7 cellular contexts compared by ENCODE assay signal in genomic region chr5:170809551-170809950, GRCh38. TPM values are rescaled to one million over a fixed set of nuclear protein-coding genes. Genes with fewer than 3 reads are reported as not detected.
DNase-seq lines count a peak whose midpoint lies in the region; ATAC-seq and TF ChIP-seq lines count a peak whose summit lies in the region.

No MANE protein-coding gene starts in this region.

- peak; percentile 34 for TF ChIP-seq CTCF in GM10266 (IDR thresholded peaks at IDR 0.05; ENCODE audit: control insufficient read depth, insufficient read depth, low read depth, missing control alignments)
- TF ChIP-seq CTCF in nephron (IDR thresholded peaks at IDR 0.05; ENCODE audit: unreplicated experiment in 3 of 3) = peak; percentile 19 to 39 (median 28)

- H3K4me1 Mint-ChIP-seq in nephron = no peaks in the 10 kb centered on the region
- no peaks in the 10 kb centered on the region for H3K4me1 Mint-ChIP-seq in activated naive CD8-positive, alpha-beta T cell treated with anti-CD3 and anti-CD28 coated beads, Interleukin-2, amount 50 U/mL, for 24 hours
- no peaks in the 10 kb centered on the region for H3K4me1 Mint-ChIP-seq in activated CD8-positive, alpha-beta T cell treated with anti-CD3 and anti-CD28 coated beads, Interleukin-2, amount 10 ng/mL, durations not matched to agents 7 days and 5 days (ENCODE audit: low read depth)

- DNase-seq in GM10266 (ENCODE audit: extremely low spot score) (no peak), NCI-H2081 (lab: John Stamatoyannopoulos, UW) (peak; percentile 37 to 38), cerebellar cortex (ENCODE audit: low spot score) (peak; percentile 60), NCI-H1048 (lab: John Stamatoyannopoulos, UW) (no peak)
- no peak for DNase-seq in activated naive CD8-positive, alpha-beta T cell treated with anti-CD3 and anti-CD28 coated beads, Interleukin-2, amount 50 U/mL, for 24 hours
- no peak for DNase-seq in activated CD8-positive, alpha-beta T cell treated with anti-CD3 and anti-CD28 coated beads, Interleukin-2, amount 10 ng/mL, durations not matched to agents 7 days and 5 days

- no peak overlapping the region for H3K27ac Mint-ChIP-seq in nephron
- H3K27ac Mint-ChIP-seq in activated naive CD8-positive, alpha-beta T cell treated with anti-CD3 and anti-CD28 coated beads, Interleukin-2, amount 50 U/mL, for 24 hours = no peak overlapping the region
- no peak overlapping the region for H3K27ac Mint-ChIP-seq in activated CD8-positive, alpha-beta T cell treated with anti-CD3 and anti-CD28 coated beads, Interleukin-2, amount 10 ng/mL, durations not matched to agents 7 days and 5 days

- CTCF ChIA-PET in activated CD8-positive, alpha-beta T cell treated with anti-CD3 and anti-CD28 coated beads, Interleukin-2, amount 10 ng/mL, durations not matched to agents 7 days and 5 days (lab: Charles Lee) = no interaction called here

- ATAC-seq in activated naive CD8-positive, alpha-beta T cell treated with anti-CD3 and anti-CD28 coated beads, Interleukin-2, amount 50 U/mL, for 24 hours = no peak
- no peak for ATAC-seq in activated CD8-positive, alpha-beta T cell treated with anti-CD3 and anti-CD28 coated beads, Interleukin-2, amount 10 ng/mL, durations not matched to agents 7 days and 5 days

- H3K4me3 Mint-ChIP-seq in nephron = no peak overlapping the region
- H3K4me3 Mint-ChIP-seq in activated naive CD8-positive, alpha-beta T cell treated with anti-CD3 and anti-CD28 coated beads, Interleukin-2, amount 50 U/mL, for 24 hours = no peak overlapping the region
- H3K4me3 Mint-ChIP-seq in activated CD8-positive, alpha-beta T cell treated with anti-CD3 and anti-CD28 coated beads, Interleukin-2, amount 10 ng/mL, durations not matched to agents 7 days and 5 days = no peak overlapping the region

- POLR2A ChIA-PET in activated CD8-positive, alpha-beta T cell treated with anti-CD3 and anti-CD28 coated beads, Interleukin-2, amount 10 ng/mL, durations not matched to agents 7 days and 5 days (lab: Charles Lee) = no interaction called here

- H3K36me3 Mint-ChIP-seq in nephron (ENCODE audit: low read depth) = no peaks in the 10 kb centered on the region
- no peaks in the 10 kb centered on the region for H3K36me3 Mint-ChIP-seq in activated naive CD8-positive, alpha-beta T cell treated with anti-CD3 and anti-CD28 coated beads, Interleukin-2, amount 50 U/mL, for 24 hours (ENCODE audit: low read depth)
- H3K36me3 Mint-ChIP-seq in activated CD8-positive, alpha-beta T cell treated with anti-CD3 and anti-CD28 coated beads, Interleukin-2, amount 10 ng/mL, durations not matched to agents 7 days and 5 days (ENCODE audit: low read depth) = no peaks in the 10 kb centered on the region

- peaks cover 19% of the 10 kb centered on the region for H3K27me3 Mint-ChIP-seq in nephron (ENCODE audit: low read depth)
- peaks cover 3% of the 10 kb centered on the region for H3K27me3 Mint-ChIP-seq in activated naive CD8-positive, alpha-beta T cell treated with anti-CD3 and anti-CD28 coated beads, Interleukin-2, amount 50 U/mL, for 24 hours
- H3K27me3 Mint-ChIP-seq in activated CD8-positive, alpha-beta T cell treated with anti-CD3 and anti-CD28 coated beads, Interleukin-2, amount 10 ng/mL, durations not matched to agents 7 days and 5 days (ENCODE audit: low read depth) = no peaks in the 10 kb centered on the region

- no peaks in the 10 kb centered on the region for H3K9me3 Mint-ChIP-seq in nephron
- H3K9me3 Mint-ChIP-seq in activated naive CD8-positive, alpha-beta T cell treated with anti-CD3 and anti-CD28 coated beads, Interleukin-2, amount 50 U/mL, for 24 hours = no peaks in the 10 kb centered on the region
- no peaks in the 10 kb centered on the region for H3K9me3 Mint-ChIP-seq in activated CD8-positive, alpha-beta T cell treated with anti-CD3 and anti-CD28 coated beads, Interleukin-2, amount 10 ng/mL, durations not matched to agents 7 days and 5 days (ENCODE audit: insufficient read depth)

RNA-seq across cellular contexts. Expression of gene GABRP, which starts 26.0 kb away (rescaled TPM):
- not detected for total RNA-seq in activated CD8-positive, alpha-beta T cell treated with anti-CD3 and anti-CD28 coated beads, Interleukin-2, amount 10 ng/mL, durations not matched to agents 7 days and 5 days

RNA-seq across cellular contexts. Expression of gene RANBP17, which starts 52.3 kb away (rescaled TPM):
- under 1 TPM in 1 of 2 experiments, not detected in 1; 0.13 TPM for total RNA-seq in activated CD8-positive, alpha-beta T cell treated with anti-CD3 and anti-CD28 coated beads, Interleukin-2, amount 10 ng/mL, durations not matched to agents 7 days and 5 days

Comparison
In these comparisons a context has a peak if more than half of its experiments do, and no peak if none do; other contexts are left out.
1. DNase-seq: peak in NCI-H2081 (2 of 2) and cerebellar cortex (single experiment); none in GM10266 (single experiment), activated naive CD8-positive, alpha-beta T cell treated with anti-CD3 and anti-CD28 coated beads, Interleukin-2, amount 50 U/mL, for 24 hours (single experiment), NCI-H1048 (single experiment) and activated CD8-positive, alpha-beta T cell treated with anti-CD3 and anti-CD28 coated beads, Interleukin-2, amount 10 ng/mL, durations not matched to agents 7 days and 5 days (single experiment).